Comparison of ENCODE assay signal across 1 cellular context in genomic region chr16:85369741-85370528, GRCh38.
TF ChIP-seq lines count a peak whose summit lies in the region.

No MANE protein-coding gene starts in this region.

TF ChIP-seq in K562, 482 proteins besides CTCF, POLR2A, EP300 and RAD21 (continued from another document and continues in another):
- TF ChIP-seq AFF4 (CRISPR knock-in tag; IDR thresholded peaks at IDR 0.05) (no peak), ZBTB11 (CRISPR knock-in tag; IDR thresholded peaks at IDR 0.05) (peak in 1 of 3 experiments; percentile 33; a peak in 1 of 6 replicates), CHD7 (IDR thresholded peaks at IDR 0.05; ENCODE audit: low read depth, low read length) (no peak), CHD1 (IDR thresholded peaks at IDR 0.05; ENCODE audit: low read length) (no peak), HIVEP1 (CRISPR knock-in tag; IDR thresholded peaks at IDR 0.05) (no peak), PRMT5 (CRISPR knock-in tag; IDR thresholded peaks at IDR 0.05) (no peak), KLF13 (tag; IDR thresholded peaks at IDR 0.05; ENCODE audit: borderline replicate concordance, low read depth) (no peak; the same call in 1 of the 2 replicates), CREB1 (IDR thresholded peaks at IDR 0.05) (no peak), CREB1 (CRISPR knock-in tag; IDR thresholded peaks at IDR 0.05) (0 out of 2 replicates have a peak, but pooled peaks have one; percentile 23), SMARCB1 (IDR thresholded peaks at IDR 0.05; ENCODE audit: insufficient read length, low read depth) (no peak), ZNF79 (CRISPR knock-in tag; IDR thresholded peaks at IDR 0.05; ENCODE audit: low read depth) (no peak), SRSF3 (IDR thresholded peaks at IDR 0.05; ENCODE audit: insufficient read depth, low read length) (no peak), ZNF384 (IDR thresholded peaks at IDR 0.05; ENCODE audit: low read depth, low read length) (no peak), TEAD4 (IDR thresholded peaks at IDR 0.05; ENCODE audit: low read length) (no peak), TEAD4 (CRISPR knock-in tag; IDR thresholded peaks at IDR 0.05; ENCODE audit: borderline replicate concordance) (no peak), ZBTB43 (CRISPR knock-in tag; IDR thresholded peaks at IDR 0.05) (no peak), GMEB1 (CRISPR knock-in tag; IDR thresholded peaks at IDR 0.05) (no peak), HINFP (tag; conservative IDR thresholded peaks at IDR 0.05; ENCODE audit: low read depth) (no peak), TAL1 (IDR thresholded peaks at IDR 0.05) (no peak), ATF3 (IDR thresholded peaks at IDR 0.05) (no peak), ATF3 (CRISPR knock-in tag; conservative IDR thresholded peaks at IDR 0.05) (no peak), FOXA1 (IDR thresholded peaks at IDR 0.05; ENCODE audit: borderline replicate concordance) (no peak), RBBP5 (IDR thresholded peaks at IDR 0.05; ENCODE audit: borderline replicate concordance, insufficient read depth, low read length, poor library complexity, severe bottlenecking) (no peak), ZNF589 (CRISPR knock-in tag; IDR thresholded peaks at IDR 0.05; ENCODE audit: low read depth) (no peak), BRF2 (IDR thresholded peaks at IDR 0.05; ENCODE audit: borderline replicate concordance, insufficient read depth, insufficient read length) (no peak), TEAD1 (CRISPR knock-in tag; IDR thresholded peaks at IDR 0.05) (peak in 1 of 2 experiments; percentile 0; a peak in 1 of 4 replicates)
